ENCODE assay signal across 25 cellular contexts in the genomic region with DNA sequence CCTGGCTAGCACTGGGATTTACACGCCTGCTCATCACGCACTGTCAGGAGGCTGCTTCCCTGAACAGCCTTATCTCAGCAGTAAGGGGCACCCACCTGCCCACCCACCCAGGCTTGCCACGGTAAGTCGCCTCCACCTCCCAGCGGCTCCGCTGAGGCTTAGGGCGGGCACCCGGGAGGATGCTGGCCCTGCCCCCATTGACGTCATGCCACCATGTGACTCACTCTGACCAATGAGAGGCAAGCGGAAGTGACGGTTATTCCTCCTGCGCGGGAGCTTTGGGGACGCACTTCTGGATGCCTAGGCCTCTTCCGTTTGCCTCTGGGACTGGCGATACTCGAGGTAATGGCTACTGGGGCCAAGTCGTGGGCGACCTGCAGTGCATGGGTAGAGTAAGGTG.
"Had no signal": no experiment of that assay in that cellular context is flagged by ENCODE, and none has a peak within 500 bp of the region (broad histone marks: within the 10 kb centered on the region; RNA-seq: fewer than 3 reads in every experiment).

No MANE protein-coding gene starts in this region.

- H3K27me3 Mint-ChIP-seq: activated naive CD8-positive, alpha-beta T cell treated with anti-CD3 and anti-CD28 coated beads for 36 hours; central memory CD8-positive, alpha-beta T cell had no signal

- H3K27ac Mint-ChIP-seq: activated naive CD8-positive, alpha-beta T cell treated with anti-CD3 and anti-CD28 coated beads for 36 hours; activated T-cell treated with anti-CD3 and anti-CD28 coated beads, Interleukin-2, amount 50 U/mL, for 24 hours; activated T-helper 2 cell treated with anti-CD3 and anti-CD28 coated beads, Interferon-gamma antibody, Interleukin-2, Interleukin-4, amounts not matched to agents 10 μg/mL and 5 μg/mL and 100 μg/mL, durations not matched to agents 14 hours and 24 hours and 36 hours; endodermal cell had no signal

- H3K36me3 Mint-ChIP-seq: activated naive CD8-positive, alpha-beta T cell treated with anti-CD3 and anti-CD28 coated beads for 36 hours had no signal

- H3K9me3 ChIP-seq: gastroesophageal sphincter, upper lobe of right lung had no signal

- H3K4me3 Mint-ChIP-seq: activated naive CD8-positive, alpha-beta T cell treated with anti-CD3 and anti-CD28 coated beads for 36 hours; activated T-cell treated with anti-CD3 and anti-CD28 coated beads, Interleukin-2, amount 50 U/mL, for 24 hours; central memory CD8-positive, alpha-beta T cell; endodermal cell; neural crest cell had no signal

- DNase-seq: activated CD4-positive, alpha-beta T cell treated with anti-CD3 and anti-CD28 coated beads, Interleukin-2, amount 50 U/mL, for 4 hours; activated CD8-positive, alpha-beta memory T cell treated with anti-CD3 and anti-CD28 coated beads for 24 hours; activated CD8-positive, alpha-beta memory T cell treated with anti-CD3 and anti-CD28 coated beads, Interleukin-2, amount 50 U/mL, for 4 hours; activated naive CD4-positive, alpha-beta T cell treated with Interleukin-2 at 50 U/mL for 16 hours; activated naive CD8-positive, alpha-beta T cell treated with anti-CD3 and anti-CD28 coated beads for 36 hours; activated T-cell treated with anti-CD3 and anti-CD28 coated beads, Interleukin-2, amount 50 U/mL, for 24 hours; amniotic stem cell; endodermal cell; esophagus squamous epithelium; head of caudate nucleus; islet precursor cell; left cardiac atrium; mesendoderm; mucosa of descending colon; stimulated activated CD4-positive, alpha-beta T cell treated with anti-CD3 and anti-CD28 coated beads, Interleukin-2, amount 100 ng/mL, for 48 hours; stimulated activated naive CD4-positive, alpha-beta T cell treated with Interleukin-2 at 50 U/mL for 16 hours; T-helper 1 cell; upper lobe of right lung; WERI-Rb-1 had no signal

- H3K27ac ChIP-seq: breast epithelium, coronary artery, esophagus squamous epithelium, gastroesophageal sphincter, upper lobe of right lung, WERI-Rb-1 had no signal

- H3K4me1 Mint-ChIP-seq: endodermal cell had no signal

- ATAC-seq: gastroesophageal sphincter, left cardiac atrium, mucosa of descending colon had no signal

- H3K36me3 ChIP-seq: breast epithelium, esophagus squamous epithelium, gastroesophageal sphincter, upper lobe of right lung, WERI-Rb-1 had no signal

- H3K4me3 ChIP-seq: breast epithelium, coronary artery, esophagus squamous epithelium, gastroesophageal sphincter, mucosa of descending colon, upper lobe of right lung had no signal

- H3K27me3 ChIP-seq: breast epithelium, esophagus squamous epithelium, gastroesophageal sphincter, upper lobe of right lung had no signal

- H3K4me1 ChIP-seq: breast epithelium, esophagus squamous epithelium had no signal

- H3K9me3 Mint-ChIP-seq: activated naive CD8-positive, alpha-beta T cell treated with anti-CD3 and anti-CD28 coated beads for 36 hours; activated T-cell treated with anti-CD3 and anti-CD28 coated beads, Interleukin-2, amount 50 U/mL, for 24 hours; activated T-helper 2 cell treated with anti-CD3 and anti-CD28 coated beads, Interferon-gamma antibody, Interleukin-2, Interleukin-4, amounts not matched to agents 10 μg/mL and 5 μg/mL and 100 μg/mL, durations not matched to agents 14 hours and 24 hours and 36 hours; central memory CD8-positive, alpha-beta T cell; endodermal cell had no signal
